In the genomic region with DNA sequence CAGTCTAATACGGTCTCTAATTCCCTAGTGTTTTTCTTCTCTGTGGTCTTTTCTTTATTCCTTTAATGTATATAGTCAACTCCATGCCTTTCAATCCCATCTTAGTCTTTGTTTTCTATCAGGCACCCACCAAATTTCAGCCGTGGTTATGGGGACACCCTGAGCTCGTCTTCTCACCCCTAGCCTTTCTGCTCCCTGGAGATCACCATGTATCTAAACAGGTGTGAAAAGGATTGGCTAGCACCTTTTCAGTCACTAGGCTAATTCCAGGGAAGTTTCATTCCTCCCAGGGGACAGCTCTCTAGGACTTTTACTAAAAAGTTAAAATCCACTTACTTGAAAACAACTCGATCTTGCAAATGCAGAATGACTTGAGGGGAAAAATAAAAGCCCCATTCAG, we compare ENCODE assay signal across 19 cellular contexts.
DNase-seq lines count a peak whose midpoint lies in the region; ATAC-seq and TF ChIP-seq lines count a peak whose summit lies in the region.
"Had no signal": no experiment of that assay in that cellular context is flagged by ENCODE, and none has a peak within 500 bp of the region (broad histone marks: within the 10 kb centered on the region; RNA-seq: fewer than 3 reads in every experiment).

No MANE protein-coding gene starts in this region.

- H3K56ac ChIP-seq in mesendoderm (ENCODE audit: low read length): peak overlapping the region; percentile 61

- H3K4me1 ChIP-seq in GM23338 (ENCODE audit: insufficient read depth): peaks cover 3% of the 10 kb centered on the region; the same call in 1 of the 2 replicates
- H3K4me1 ChIP-seq in HUES64 (ENCODE audit: insufficient read depth, low read length): peaks cover 11% of the 10 kb centered on the region; the same call in 1 of the 2 replicates
- H3K4me1 ChIP-seq in mesendoderm (ENCODE audit: control insufficient read depth, low read depth, low read length): no peaks in the 10 kb centered on the region
- H3K4me1 ChIP-seq in neuron (ENCODE audit: insufficient read depth, low read length): peaks cover 12% of the 10 kb centered on the region
- H3K4me1 ChIP-seq: BLaER1 had no signal

- H3K79me2 ChIP-seq in GM23338 (replicated peaks; ENCODE audit: insufficient read depth): no peaks in the 10 kb centered on the region
- no peaks in the 10 kb centered on the region for H3K79me2 ChIP-seq in mesendoderm (ENCODE audit: control insufficient read depth, insufficient read depth, low read length)

- H3K4me2 ChIP-seq in GM23338 (no peak overlapping the region), mesendoderm (ENCODE audit: low read length) (no peak overlapping the region)
- H3K4me2 ChIP-seq: BLaER1 had no signal

- peaks cover 7% of the 10 kb centered on the region; the same call in 1 of the 3 replicates for H3K36me3 Mint-ChIP-seq in GM23338 (ENCODE audit: low read depth)
- H3K36me3 Mint-ChIP-seq: CD4-positive, CD25-positive, alpha-beta regulatory T cell; CD8-positive, alpha-beta T cell had no signal

- H2AK5ac ChIP-seq in mesendoderm (ENCODE audit: low read length): no peak overlapping the region

- H2AFZ ChIP-seq in GM23338: 0 out of 2 replicates have a peak overlapping the region, but pooled peaks have one; percentile 16
- H2AFZ ChIP-seq in neuron (ENCODE audit: low read depth, low read length): peak overlapping the region; percentile 17

- H4K5ac ChIP-seq in mesendoderm (ENCODE audit: low read length): no peak overlapping the region

- no peak overlapping the region; the same call in 1 of the 2 replicates for H3K27ac Mint-ChIP-seq in GM23338
- H3K27ac Mint-ChIP-seq: B cell; CD4-positive, CD25-positive, alpha-beta regulatory T cell; CD8-positive, alpha-beta T cell had no signal

- H3K23ac ChIP-seq in mesendoderm (ENCODE audit: low read length): no peak overlapping the region

- peak; percentile 50 for ATAC-seq in GM23338
- no peak for ATAC-seq in GM21390 (IDR thresholded peaks at IDR 0.05; ENCODE audit: unreplicated experiment)
- ATAC-seq in GM21528 (IDR thresholded peaks at IDR 0.05; ENCODE audit: low FRiP score, unreplicated experiment): no peak
- ATAC-seq: CD8-positive, alpha-beta T cell had no signal

- H3K27me3 Mint-ChIP-seq in GM23338 (ENCODE audit: insufficient read depth, low read depth, poor library complexity): peaks cover 5% of the 10 kb centered on the region
- H3K27me3 Mint-ChIP-seq: B cell had no signal

- H4K20me1 ChIP-seq in GM23338 (replicated peaks; ENCODE audit: insufficient read depth): no peaks in the 10 kb centered on the region
- H4K20me1 ChIP-seq: BLaER1 had no signal

- no peaks in the 10 kb centered on the region for H3K79me1 ChIP-seq in mesendoderm (ENCODE audit: low read length)

- no peaks in the 10 kb centered on the region for H3K36me3 ChIP-seq in GM23338 (ENCODE audit: insufficient read depth)
- H3K36me3 ChIP-seq in HUES64 (ENCODE audit: insufficient read depth, low read length): no peaks in the 10 kb centered on the region
- H3K36me3 ChIP-seq in mesendoderm (ENCODE audit: control insufficient read depth, insufficient read depth, low read length): no peaks in the 10 kb centered on the region
- H3K36me3 ChIP-seq in neuron (ENCODE audit: insufficient read depth, low read length): no peaks in the 10 kb centered on the region
- H3K36me3 ChIP-seq: BLaER1 had no signal

- H3K27me3 ChIP-seq in GM23338 (ENCODE audit: insufficient read depth) (no peaks in the 10 kb centered on the region), HUES64 (ENCODE audit: insufficient read depth, low read length) (no peaks in the 10 kb centered on the region), mesendoderm (ENCODE audit: insufficient read depth, low read length, poor library complexity) (no peaks in the 10 kb centered on the region), neuron (ENCODE audit: insufficient read depth, low read length) (no peaks in the 10 kb centered on the region)
- H3K27me3 ChIP-seq: BLaER1 had no signal

- DNase-seq in GM23338 (ENCODE audit: low spot score) (no peak), mesendoderm (peak; percentile 75), COR-L47 (lab: John Stamatoyannopoulos, UW) (no peak), T1000 (lab: John Stamatoyannopoulos, UW) (no peak)
- DNase-seq: CD4-positive, CD25-positive, alpha-beta regulatory T cell; CD8-positive, alpha-beta T cell; DMS 273 treated with DMSO at 0.1 percent for 48 hours; DMS79 treated with DMSO at 0.1 percent for 48 hours; GF-D8; GOT3; HCEC 1CT had no signal

- peak overlapping the region; percentile 94 for H3K18ac ChIP-seq in mesendoderm (ENCODE audit: low read length)

- no peak overlapping the region for H3K4me3 Mint-ChIP-seq in GM23338
- H3K4me3 Mint-ChIP-seq: B cell; CD4-positive, CD25-positive, alpha-beta regulatory T cell; CD8-positive, alpha-beta T cell had no signal

- H3K4ac ChIP-seq in mesendoderm (ENCODE audit: low read depth, low read length): peak overlapping the region; percentile 79

- no peak overlapping the region for H3K9ac ChIP-seq in HUES64 (ENCODE audit: low read depth, low read length)
- no peak overlapping the region for H3K9ac ChIP-seq in mesendoderm (ENCODE audit: low read length)
- H3K9ac ChIP-seq: BLaER1 had no signal

- H3K9me3 Mint-ChIP-seq in GM23338: no peaks in the 10 kb centered on the region; the same call in 2 of the 3 replicates
- H3K9me3 Mint-ChIP-seq: CD8-positive, alpha-beta T cell had no signal

- peaks cover 6% of the 10 kb centered on the region for H3K9me2 ChIP-seq in GM23338 (ENCODE audit: insufficient read depth)

- H3K9me3 ChIP-seq in HUES64 (ENCODE audit: insufficient read depth, low read depth, low read length) (no peaks in the 10 kb centered on the region), neuron (ENCODE audit: low read length) (no peaks in the 10 kb centered on the region)
- H3K9me3 ChIP-seq: BLaER1 had no signal

- 42% methylated on average over 2 of the region's 4 CpGs for WGBS in HUES64
- WGBS in mesendoderm (ENCODE audit: extremely low coverage, insufficient coverage, low lambda C conversion rate): no CpG with 5 or more reads among the region's 4 CpGs

- H3K4me1 Mint-ChIP-seq in GM23338: peaks cover 17% of the 10 kb centered on the region
- H3K4me1 Mint-ChIP-seq: B cell; CD4-positive, CD25-positive, alpha-beta regulatory T cell had no signal

- no peak for TF ChIP-seq CTCF in GM23338 (conservative IDR thresholded peaks at IDR 0.05; ENCODE audit: low read depth in 2 of 2)

- H2BK15ac ChIP-seq in mesendoderm (replicated peaks; ENCODE audit: low read depth): no peak overlapping the region

- H4K8ac ChIP-seq in mesendoderm (ENCODE audit: low read depth, low read length): no peak overlapping the region

- H3F3A ChIP-seq in GM23338 (replicated peaks; ENCODE audit: low read depth): no peaks in the 10 kb centered on the region

- H2BK120ac ChIP-seq in mesendoderm (ENCODE audit: low read depth, low read length): peak overlapping the region; percentile 98

- H3K27ac ChIP-seq in GM23338 (ENCODE audit: low read depth): no peak overlapping the region
- H3K27ac ChIP-seq in HUES64 (ENCODE audit: low read depth, low read length): peak overlapping the region; percentile 19; the same call in 1 of the 2 replicates
- peak overlapping the region; percentile 91 for H3K27ac ChIP-seq in mesendoderm (ENCODE audit: low read depth, low read length)
- H3K27ac ChIP-seq: 22Rv1, BLaER1, C4-2B had no signal

- H2BK5ac ChIP-seq in mesendoderm (ENCODE audit: low read length): peak overlapping the region; percentile 43

- H3K4me3 ChIP-seq in GM23338: no peak overlapping the region
- no peak overlapping the region for H3K4me3 ChIP-seq in HUES64 (ENCODE audit: low read length)
- H3K4me3 ChIP-seq in mesendoderm (ENCODE audit: low read length): no peak overlapping the region
- H3K4me3 ChIP-seq in neuron (ENCODE audit: low read length): no peak overlapping the region
- H3K4me3 ChIP-seq: BLaER1 had no signal

TF ChIP-seq in GM23338, 12 proteins besides CTCF, POLR2A, EP300 and RAD21 (continues in another document):
- TF ChIP-seq ZNF331 (CRISPR knock-in tag; IDR thresholded peaks at IDR 0.05; ENCODE audit: low read depth) (no peak), NANOG (IDR thresholded peaks at IDR 0.05; ENCODE audit: borderline replicate concordance) (no peak), CREB1 (CRISPR knock-in tag; IDR thresholded peaks at IDR 0.05; ENCODE audit: low read depth) (no peak), EZH2 (IDR thresholded peaks at IDR 0.05; ENCODE audit: low read depth, unreplicated experiment) (no peak), JUNB (IDR thresholded peaks at IDR 0.05; ENCODE audit: unreplicated experiment) (no peak), POLR2AphosphoS5 (IDR thresholded peaks at IDR 0.05; ENCODE audit: low read depth) (no peak)
- TF ChIP-seq, protein P1, sequence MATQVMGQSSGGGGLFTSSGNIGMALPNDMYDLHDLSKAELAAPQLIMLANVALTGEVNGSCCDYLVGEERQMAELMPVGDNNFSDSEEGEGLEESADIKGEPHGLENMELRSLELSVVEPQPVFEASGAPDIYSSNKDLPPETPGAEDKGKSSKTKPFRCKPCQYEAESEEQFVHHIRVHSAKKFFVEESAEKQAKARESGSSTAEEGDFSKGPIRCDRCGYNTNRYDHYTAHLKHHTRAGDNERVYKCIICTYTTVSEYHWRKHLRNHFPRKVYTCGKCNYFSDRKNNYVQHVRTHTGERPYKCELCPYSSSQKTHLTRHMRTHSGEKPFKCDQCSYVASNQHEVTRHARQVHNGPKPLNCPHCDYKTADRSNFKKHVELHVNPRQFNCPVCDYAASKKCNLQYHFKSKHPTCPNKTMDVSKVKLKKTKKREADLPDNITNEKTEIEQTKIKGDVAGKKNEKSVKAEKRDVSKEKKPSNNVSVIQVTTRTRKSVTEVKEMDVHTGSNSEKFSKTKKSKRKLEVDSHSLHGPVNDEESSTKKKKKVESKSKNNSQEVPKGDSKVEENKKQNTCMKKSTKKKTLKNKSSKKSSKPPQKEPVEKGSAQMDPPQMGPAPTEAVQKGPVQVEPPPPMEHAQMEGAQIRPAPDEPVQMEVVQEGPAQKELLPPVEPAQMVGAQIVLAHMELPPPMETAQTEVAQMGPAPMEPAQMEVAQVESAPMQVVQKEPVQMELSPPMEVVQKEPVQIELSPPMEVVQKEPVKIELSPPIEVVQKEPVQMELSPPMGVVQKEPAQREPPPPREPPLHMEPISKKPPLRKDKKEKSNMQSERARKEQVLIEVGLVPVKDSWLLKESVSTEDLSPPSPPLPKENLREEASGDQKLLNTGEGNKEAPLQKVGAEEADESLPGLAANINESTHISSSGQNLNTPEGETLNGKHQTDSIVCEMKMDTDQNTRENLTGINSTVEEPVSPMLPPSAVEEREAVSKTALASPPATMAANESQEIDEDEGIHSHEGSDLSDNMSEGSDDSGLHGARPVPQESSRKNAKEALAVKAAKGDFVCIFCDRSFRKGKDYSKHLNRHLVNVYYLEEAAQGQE (IDR thresholded peaks at IDR 0.05; ENCODE audit: unreplicated experiment): no peak
